1 cellular context compared by ENCODE assay signal in the genomic region with DNA sequence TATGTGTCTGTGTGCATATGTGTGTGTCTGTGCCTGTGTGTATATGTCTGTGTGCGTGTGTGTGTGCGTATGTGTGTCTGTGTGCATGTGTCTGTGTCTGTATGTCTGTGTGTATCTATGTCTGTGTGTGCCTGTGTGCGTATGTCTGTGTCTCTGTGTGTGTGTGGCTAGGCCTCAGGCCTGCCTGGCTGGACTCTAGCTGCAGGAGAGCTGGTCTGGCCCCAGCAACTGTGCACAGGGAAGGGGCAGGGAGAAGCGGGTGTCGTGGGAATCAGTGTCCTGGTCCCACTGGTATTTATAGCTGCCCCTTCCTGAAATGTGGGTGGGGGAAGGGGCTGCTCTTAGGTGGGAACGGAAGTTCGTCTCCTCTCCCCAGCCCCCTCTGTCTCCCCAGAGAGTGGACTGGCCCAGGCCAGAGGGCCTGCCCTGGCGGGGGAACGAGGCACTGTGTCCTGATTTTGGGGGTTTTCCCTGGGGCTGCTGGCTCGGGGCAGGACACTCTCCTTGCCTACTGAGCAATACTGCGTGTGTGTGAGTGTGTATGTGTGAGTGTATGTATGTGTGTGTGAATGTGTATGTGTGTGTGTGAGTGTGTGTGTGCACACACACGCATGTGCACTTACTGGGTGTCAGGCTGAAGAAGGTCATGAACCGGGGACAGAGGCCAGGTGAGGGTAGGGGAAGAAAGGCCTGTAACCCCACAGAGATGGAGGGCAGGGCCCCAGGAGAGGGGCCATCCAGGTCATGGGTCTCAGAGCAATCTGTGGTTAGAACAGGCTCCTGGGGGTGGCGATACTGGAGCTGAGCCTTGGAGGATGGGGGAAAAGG.
TF ChIP-seq lines count a peak whose summit lies in the region.

No MANE protein-coding gene starts in this region.

TF ChIP-seq in A549, 52 proteins besides CTCF, POLR2A, EP300 and RAD21 (continued from another document):
- TF ChIP-seq EHF (CRISPR knock-in tag; IDR thresholded peaks at IDR 0.05) = no peak
- no peak for TF ChIP-seq MAZ (IDR thresholded peaks at IDR 0.05; ENCODE audit: borderline replicate concordance, low read depth, low read length)
- no peak for TF ChIP-seq JUNB (IDR thresholded peaks at IDR 0.05)
- TF ChIP-seq RARB (CRISPR knock-in tag; IDR thresholded peaks at IDR 0.05) = no peak
- TF ChIP-seq, protein P1, sequence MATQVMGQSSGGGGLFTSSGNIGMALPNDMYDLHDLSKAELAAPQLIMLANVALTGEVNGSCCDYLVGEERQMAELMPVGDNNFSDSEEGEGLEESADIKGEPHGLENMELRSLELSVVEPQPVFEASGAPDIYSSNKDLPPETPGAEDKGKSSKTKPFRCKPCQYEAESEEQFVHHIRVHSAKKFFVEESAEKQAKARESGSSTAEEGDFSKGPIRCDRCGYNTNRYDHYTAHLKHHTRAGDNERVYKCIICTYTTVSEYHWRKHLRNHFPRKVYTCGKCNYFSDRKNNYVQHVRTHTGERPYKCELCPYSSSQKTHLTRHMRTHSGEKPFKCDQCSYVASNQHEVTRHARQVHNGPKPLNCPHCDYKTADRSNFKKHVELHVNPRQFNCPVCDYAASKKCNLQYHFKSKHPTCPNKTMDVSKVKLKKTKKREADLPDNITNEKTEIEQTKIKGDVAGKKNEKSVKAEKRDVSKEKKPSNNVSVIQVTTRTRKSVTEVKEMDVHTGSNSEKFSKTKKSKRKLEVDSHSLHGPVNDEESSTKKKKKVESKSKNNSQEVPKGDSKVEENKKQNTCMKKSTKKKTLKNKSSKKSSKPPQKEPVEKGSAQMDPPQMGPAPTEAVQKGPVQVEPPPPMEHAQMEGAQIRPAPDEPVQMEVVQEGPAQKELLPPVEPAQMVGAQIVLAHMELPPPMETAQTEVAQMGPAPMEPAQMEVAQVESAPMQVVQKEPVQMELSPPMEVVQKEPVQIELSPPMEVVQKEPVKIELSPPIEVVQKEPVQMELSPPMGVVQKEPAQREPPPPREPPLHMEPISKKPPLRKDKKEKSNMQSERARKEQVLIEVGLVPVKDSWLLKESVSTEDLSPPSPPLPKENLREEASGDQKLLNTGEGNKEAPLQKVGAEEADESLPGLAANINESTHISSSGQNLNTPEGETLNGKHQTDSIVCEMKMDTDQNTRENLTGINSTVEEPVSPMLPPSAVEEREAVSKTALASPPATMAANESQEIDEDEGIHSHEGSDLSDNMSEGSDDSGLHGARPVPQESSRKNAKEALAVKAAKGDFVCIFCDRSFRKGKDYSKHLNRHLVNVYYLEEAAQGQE (IDR thresholded peaks at IDR 0.05) = no peak
- TF ChIP-seq BHLHE40 (IDR thresholded peaks at IDR 0.05; ENCODE audit: low read depth, low read length) = no peak
- TF ChIP-seq HOXA7 (CRISPR knock-in tag; IDR thresholded peaks at IDR 0.05) = no peak
- TF ChIP-seq FOSL2 (IDR thresholded peaks at IDR 0.05) = no peak
- no peak for TF ChIP-seq FOSL2 (CRISPR knock-in tag; IDR thresholded peaks at IDR 0.05)
- no peak for TF ChIP-seq EHMT2 (IDR thresholded peaks at IDR 0.05; ENCODE audit: low read depth)
